Comparison of ENCODE assay signal across 8 cellular contexts in the genomic region with DNA sequence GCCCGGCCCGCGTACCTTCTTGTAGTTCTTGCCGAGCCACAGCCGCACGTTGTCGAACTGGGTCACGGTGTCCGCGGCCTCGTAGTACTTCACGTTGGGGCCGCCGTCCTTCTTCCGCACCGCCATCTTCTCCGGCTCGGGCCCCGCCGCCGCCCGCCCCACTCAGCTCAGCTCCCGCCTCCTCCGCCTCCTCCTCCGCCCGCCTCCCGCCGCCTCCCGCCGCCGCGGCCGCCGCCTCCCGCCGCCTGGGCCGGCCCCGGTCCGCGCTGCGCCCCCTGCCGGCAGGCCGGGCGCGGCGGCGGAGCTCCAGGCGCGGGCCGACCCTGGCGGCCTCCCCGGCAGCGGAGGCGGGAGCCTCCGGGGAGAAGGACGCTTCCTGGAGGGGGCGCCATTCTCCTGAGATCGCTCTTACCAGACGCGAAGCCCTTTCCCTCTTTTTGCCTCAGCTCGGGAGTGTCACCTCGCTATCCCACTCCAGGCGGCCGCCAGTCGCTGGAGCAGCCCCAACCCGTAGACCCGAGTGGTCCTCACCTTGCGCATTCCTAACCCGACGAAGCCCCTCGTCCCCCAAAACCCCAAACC. TPM values are rescaled to one million over a fixed set of nuclear protein-coding genes. Genes with fewer than 3 reads are reported as not detected.
A peak's percentile ranks its signal among the peaks of the same experiment; 100 is the strongest.
DNase-seq lines count a peak whose midpoint lies in the region; ATAC-seq and TF ChIP-seq lines count a peak whose summit lies in the region.

A gene (minus strand): TSS at position 148 of the 582 bp plus-strand sequence. CDS start 22 bp downstream, at position 126.

- no peaks in the 10 kb centered on the region for H3K9me3 ChIP-seq in colonic mucosa

- H3K4me3 ChIP-seq in colonic mucosa, result peak within 1 kb of the TSS; percentile 78

- H3K4me1 ChIP-seq in colonic mucosa, result peaks cover 13% of the 10 kb centered on the region

- ATAC-seq in GM18909 (IDR thresholded peaks at IDR 0.05; ENCODE audit: poor library complexity, unreplicated experiment) (peak; percentile 79), HG03280 (IDR thresholded peaks at IDR 0.05; ENCODE audit: unreplicated experiment) (peak; percentile 86), left colon (peak; percentile 80)

- intact Hi-C loops in colonic mucosa (cut with DNase I) (loop anchor here (2.0 kb wide), 1 partner anchor 65 kb away; no protein-coding TSS in a partner anchor), left colon (cut with DNase I, micrococcal nuclease) (loop anchor here in 1 of 2 donors (2.0 to 10.0 kb wide), 2 partner anchors 31 to 65 kb away; a partner anchor contains a TSS)

- peak within 1 kb of the TSS; percentile 88 to 94 for H3K9ac ChIP-seq in colonic mucosa (ENCODE audit: low read depth in 2 of 2, low read length in 2 of 2)

- DNase-seq in AG08395 (ENCODE audit: low spot score) (peak; percentile 94), NCI-H510A (lab: John Stamatoyannopoulos, UW) (peak; percentile 90), colonic mucosa (peak; percentile 94), left colon (peak; percentile 89 to 96)
- DNase-seq in activated CD4-positive, alpha-beta T cell treated with anti-CD3 and anti-CD28 coated beads for 48 hours, result peak; percentile 90
- peak; percentile 71 to 80 for DNase-seq in stimulated activated CD4-positive, alpha-beta T cell treated with anti-CD3 and anti-CD28 coated beads, Interleukin-1b, Interleukin-23, amount 100 ng/mL, for 4 hours (ENCODE audit: low read depth in 2 of 2)

- peak; percentile 56 for TF ChIP-seq CTCF in colonic mucosa (IDR thresholded peaks at IDR 0.05)

- no peaks in the 10 kb centered on the region for H3K36me3 ChIP-seq in colonic mucosa

- H3K27ac ChIP-seq in colonic mucosa, result peak within 1 kb of the TSS; percentile 95

- H3K27me3 ChIP-seq in colonic mucosa, result no peaks in the 10 kb centered on the region

RNA-seq across cellular contexts. Expression of the gene that starts here (rescaled TPM):
- 10 to 100 TPM; 80.1 to 84.2 TPM for total RNA-seq in colonic mucosa
- total RNA-seq in left colon, result 10 to 100 TPM; 81.7 to 85.6 TPM

Comparison
In these comparisons a context has a peak if more than half of its experiments do, and no peak if none do; other contexts are left out.
1. Peak in every context shown above with its lines: DNase-seq, ATAC-seq, H3K4me3 ChIP-seq and H3K27ac ChIP-seq.